In the genomic region with DNA sequence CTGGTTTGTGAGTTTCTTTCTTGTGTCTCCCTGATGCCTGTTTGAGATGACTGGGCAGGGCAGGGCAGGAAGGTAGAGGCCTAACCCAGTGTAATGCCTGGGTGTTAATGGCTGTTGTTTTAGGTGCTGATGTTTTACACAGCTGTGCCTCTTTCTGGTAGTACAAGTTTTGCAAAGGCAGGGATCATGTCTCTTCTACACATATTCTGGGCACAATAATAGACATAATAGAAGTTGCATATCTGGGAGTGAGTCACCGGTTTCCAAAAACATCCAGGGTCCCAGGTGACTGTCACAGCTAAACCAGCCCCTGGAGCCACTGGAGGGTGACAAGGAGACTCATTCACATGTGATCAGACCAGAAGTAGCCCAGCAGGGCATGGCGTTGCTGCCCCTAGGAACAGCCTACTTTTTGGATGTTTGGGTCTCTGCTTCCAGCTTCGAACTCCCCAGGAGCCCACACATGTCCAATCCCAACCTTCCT, we compare ENCODE assay signal across 1 cellular context.
TF ChIP-seq lines count a peak whose summit lies in the region.

No MANE protein-coding gene starts in this region.

TF ChIP-seq in SK-N-SH, 30 proteins besides CTCF, POLR2A, EP300 and RAD21:
- TF ChIP-seq GATA2 (CRISPR knock-in tag; IDR thresholded peaks at IDR 0.05) (no peak), EZH2phosphoT487 (IDR thresholded peaks at IDR 0.05; ENCODE audit: borderline replicate concordance, low read depth) (no peak), MEF2A (IDR thresholded peaks at IDR 0.05; ENCODE audit: borderline replicate concordance, low read depth) (no peak), RCOR1 (IDR thresholded peaks at IDR 0.05; ENCODE audit: low read length) (no peak), YY1 (IDR thresholded peaks at IDR 0.05; ENCODE audit: low read depth) (no peak), MXI1 (IDR thresholded peaks at IDR 0.05; ENCODE audit: low read depth, low read length) (no peak), SIN3A (IDR thresholded peaks at IDR 0.05; ENCODE audit: borderline replicate concordance, low read depth, low read length) (no peak), TCF12 (IDR thresholded peaks at IDR 0.05) (no peak), CHD2 (IDR thresholded peaks at IDR 0.05; ENCODE audit: low read length, partially characterized antibody) (no peak), FOXM1 (IDR thresholded peaks at IDR 0.05; ENCODE audit: low read depth) (no peak), FOSL2 (IDR thresholded peaks at IDR 0.05; ENCODE audit: borderline replicate concordance, low read depth) (no peak), RFX5 (IDR thresholded peaks at IDR 0.05; ENCODE audit: low read length) (no peak), JUND (IDR thresholded peaks at IDR 0.05) (no peak), ELF1 (IDR thresholded peaks at IDR 0.05) (no peak), GABPA (IDR thresholded peaks at IDR 0.05; ENCODE audit: low read depth) (no peak), NRF1 (IDR thresholded peaks at IDR 0.05; ENCODE audit: low read depth, low read length) (no peak), RXRA (IDR thresholded peaks at IDR 0.05; ENCODE audit: borderline replicate concordance, low read depth) (no peak)
- TF ChIP-seq, protein P1, sequence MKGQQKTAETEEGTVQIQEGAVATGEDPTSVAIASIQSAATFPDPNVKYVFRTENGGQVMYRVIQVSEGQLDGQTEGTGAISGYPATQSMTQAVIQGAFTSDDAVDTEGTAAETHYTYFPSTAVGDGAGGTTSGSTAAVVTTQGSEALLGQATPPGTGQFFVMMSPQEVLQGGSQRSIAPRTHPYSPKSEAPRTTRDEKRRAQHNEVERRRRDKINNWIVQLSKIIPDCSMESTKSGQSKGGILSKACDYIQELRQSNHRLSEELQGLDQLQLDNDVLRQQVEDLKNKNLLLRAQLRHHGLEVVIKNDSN (IDR thresholded peaks at IDR 0.05; ENCODE audit: borderline replicate concordance, low read depth), result no peak
- TF ChIP-seq, protein P2, sequence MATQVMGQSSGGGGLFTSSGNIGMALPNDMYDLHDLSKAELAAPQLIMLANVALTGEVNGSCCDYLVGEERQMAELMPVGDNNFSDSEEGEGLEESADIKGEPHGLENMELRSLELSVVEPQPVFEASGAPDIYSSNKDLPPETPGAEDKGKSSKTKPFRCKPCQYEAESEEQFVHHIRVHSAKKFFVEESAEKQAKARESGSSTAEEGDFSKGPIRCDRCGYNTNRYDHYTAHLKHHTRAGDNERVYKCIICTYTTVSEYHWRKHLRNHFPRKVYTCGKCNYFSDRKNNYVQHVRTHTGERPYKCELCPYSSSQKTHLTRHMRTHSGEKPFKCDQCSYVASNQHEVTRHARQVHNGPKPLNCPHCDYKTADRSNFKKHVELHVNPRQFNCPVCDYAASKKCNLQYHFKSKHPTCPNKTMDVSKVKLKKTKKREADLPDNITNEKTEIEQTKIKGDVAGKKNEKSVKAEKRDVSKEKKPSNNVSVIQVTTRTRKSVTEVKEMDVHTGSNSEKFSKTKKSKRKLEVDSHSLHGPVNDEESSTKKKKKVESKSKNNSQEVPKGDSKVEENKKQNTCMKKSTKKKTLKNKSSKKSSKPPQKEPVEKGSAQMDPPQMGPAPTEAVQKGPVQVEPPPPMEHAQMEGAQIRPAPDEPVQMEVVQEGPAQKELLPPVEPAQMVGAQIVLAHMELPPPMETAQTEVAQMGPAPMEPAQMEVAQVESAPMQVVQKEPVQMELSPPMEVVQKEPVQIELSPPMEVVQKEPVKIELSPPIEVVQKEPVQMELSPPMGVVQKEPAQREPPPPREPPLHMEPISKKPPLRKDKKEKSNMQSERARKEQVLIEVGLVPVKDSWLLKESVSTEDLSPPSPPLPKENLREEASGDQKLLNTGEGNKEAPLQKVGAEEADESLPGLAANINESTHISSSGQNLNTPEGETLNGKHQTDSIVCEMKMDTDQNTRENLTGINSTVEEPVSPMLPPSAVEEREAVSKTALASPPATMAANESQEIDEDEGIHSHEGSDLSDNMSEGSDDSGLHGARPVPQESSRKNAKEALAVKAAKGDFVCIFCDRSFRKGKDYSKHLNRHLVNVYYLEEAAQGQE (IDR thresholded peaks at IDR 0.05; ENCODE audit: low read depth, low read length), result no peak
